9 cellular contexts compared by ENCODE assay signal in the genomic region with DNA sequence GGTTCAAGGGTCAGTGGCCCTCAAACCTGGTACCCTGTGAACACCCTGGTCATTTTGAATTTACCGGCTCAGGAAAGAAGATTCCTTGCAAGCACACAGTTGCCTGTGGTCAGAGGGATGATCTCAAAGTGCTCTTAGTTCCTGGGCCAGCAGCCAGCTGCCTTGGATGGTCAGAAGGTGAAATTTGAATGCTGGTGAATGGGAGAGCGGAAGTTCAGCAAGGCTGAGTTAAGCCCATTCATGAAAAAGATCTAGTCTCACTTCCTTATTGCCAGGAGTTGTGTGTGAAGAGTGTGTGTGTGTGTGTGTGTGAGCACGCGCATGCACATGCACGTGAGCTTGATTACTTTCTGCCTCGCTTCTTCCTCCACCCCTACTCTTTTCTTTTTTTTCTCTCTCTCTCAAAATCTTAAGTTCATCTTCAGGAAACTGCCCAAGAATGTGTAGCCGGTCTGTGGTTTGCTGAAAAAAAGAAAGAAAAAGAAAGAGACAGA.
DNase-seq lines count a peak whose midpoint lies in the region; ATAC-seq and TF ChIP-seq lines count a peak whose summit lies in the region.
"Had no signal": no experiment of that assay in that cellular context is flagged by ENCODE, and none has a peak within 500 bp of the region (broad histone marks: within the 10 kb centered on the region; RNA-seq: fewer than 3 reads in every experiment).

No MANE protein-coding gene starts in this region.

- TF ChIP-seq POLR2A in thyroid gland (IDR thresholded peaks at IDR 0.05): no peak

- H3K9ac ChIP-seq in SK-N-SH: no peak overlapping the region

- peak overlapping the region; percentile 62 to 80 for H3K4me3 Mint-ChIP-seq in CD14-positive monocyte
- peak overlapping the region; percentile 80 for H3K4me3 Mint-ChIP-seq in T-helper 2 cell treated with Interferon-gamma antibody and Interleukin-4, amounts not matched to agents 5 μg/mL and 100 μg/mL, for 36 hours

- H3K9me3 ChIP-seq in thyroid gland (no peaks in the 10 kb centered on the region), SK-N-SH (no peaks in the 10 kb centered on the region)

- ATAC-seq in GM19043 (IDR thresholded peaks at IDR 0.05; ENCODE audit: low read depth, unreplicated experiment): peak; percentile 36
- peak; percentile 38 for ATAC-seq in HG03159 (IDR thresholded peaks at IDR 0.05; ENCODE audit: unreplicated experiment)
- peak; percentile 80 for ATAC-seq in Right ventricle myocardium superior (ENCODE audit: poor library complexity)
- ATAC-seq: HCT116 had no signal

- DNase-seq in CD14-positive monocyte (ENCODE audit: low spot score) (peak; percentile 76), Right ventricle myocardium superior (peak; percentile 77), thyroid gland (peak; percentile 55 to 63), COR-L47 (lab: John Stamatoyannopoulos, UW) (no peak), SK-N-SH (no peak)
- DNase-seq in T-helper 2 cell treated with Interferon-gamma antibody and Interleukin-4, amounts not matched to agents 5 μg/mL and 100 μg/mL, for 36 hours (ENCODE audit: low spot score): peak; percentile 7

- intact Hi-C loops in CD14-positive monocyte (cut with micrococcal nuclease) (loop anchor here in 1 of 2 donors (5.0 kb wide), 1 partner anchor 154 kb away; a partner anchor contains a TSS), Right ventricle myocardium superior (cut with DNase I) (no loop called here), thyroid gland (cut with DNase I) (no loop called here)

- peaks cover 54% of the 10 kb centered on the region for H3K4me1 Mint-ChIP-seq in CD14-positive monocyte
- H3K4me1 Mint-ChIP-seq in T-helper 2 cell treated with Interferon-gamma antibody and Interleukin-4, amounts not matched to agents 5 μg/mL and 100 μg/mL, for 36 hours (ENCODE audit: low read depth): peaks cover 64% of the 10 kb centered on the region

- H3F3A ChIP-seq in SK-N-SH (replicated peaks; ENCODE audit: insufficient read depth): no peaks in the 10 kb centered on the region

- TF ChIP-seq EP300 in SK-N-SH (IDR thresholded peaks at IDR 0.05; ENCODE audit: borderline replicate concordance in 1 of 2, low read depth in 1 of 2, low read length in 1 of 2): no peak

- no peaks in the 10 kb centered on the region for H3K79me2 ChIP-seq in SK-N-SH (ENCODE audit: insufficient read depth)

- TF ChIP-seq CTCF in CD14-positive monocyte (IDR thresholded peaks at IDR 0.05): no peak
- no peak for TF ChIP-seq CTCF in thyroid gland (IDR thresholded peaks at IDR 0.05)
- TF ChIP-seq CTCF in SK-N-SH (IDR thresholded peaks at IDR 0.05): no peak

- no peak overlapping the region for H3K4me2 ChIP-seq in SK-N-SH

- CTCF ChIA-PET in SK-N-SH (lab: Yijun Ruan, JAX): interaction anchor here (0.7 kb wide), 1 partner anchor 23 kb away, joined by 3 read pairs; no protein-coding TSS in a partner anchor

- H3K4me1 ChIP-seq in thyroid gland (peaks cover 4% of the 10 kb centered on the region in 2 donors), SK-N-SH (ENCODE audit: control insufficient read depth in 1 of 2, insufficient read depth in 2 of 2, low read depth in 1 of 2, low read length in 1 of 2) (no peaks in the 10 kb centered on the region)

- H3K36me3 Mint-ChIP-seq in CD14-positive monocyte: no peaks in the 10 kb centered on the region
- H3K36me3 Mint-ChIP-seq in T-helper 2 cell treated with Interferon-gamma antibody and Interleukin-4, amounts not matched to agents 5 μg/mL and 100 μg/mL, for 36 hours (ENCODE audit: low read depth): no peaks in the 10 kb centered on the region

- no peak overlapping the region for H3K27ac ChIP-seq in thyroid gland
- no peak overlapping the region for H3K27ac ChIP-seq in SK-N-SH (ENCODE audit: low read depth in 2 of 2, low read length in 1 of 2)

- H3K9me3 Mint-ChIP-seq in CD14-positive monocyte: peaks cover 0 to 3% (median 0%) of the 10 kb centered on the region in 7 donors
- no peaks in the 10 kb centered on the region for H3K9me3 Mint-ChIP-seq in T-helper 2 cell treated with Interferon-gamma antibody and Interleukin-4, amounts not matched to agents 5 μg/mL and 100 μg/mL, for 36 hours

- no peak for TF ChIP-seq RAD21 in SK-N-SH (IDR thresholded peaks at IDR 0.05; ENCODE audit: low read length)

- H3K36me3 ChIP-seq in thyroid gland: no peaks in the 10 kb centered on the region
- H3K36me3 ChIP-seq in SK-N-SH (replicated peaks in 1 of 2; ENCODE audit: control insufficient read depth in 1 of 2, insufficient read depth in 2 of 2, low read length in 1 of 2): no peaks in the 10 kb centered on the region

- H3K27me3 Mint-ChIP-seq in CD14-positive monocyte (ENCODE audit: low read depth in 3 of 3): peaks cover 27 to 40% (median 32%) of the 10 kb centered on the region in 3 donors
- no peaks in the 10 kb centered on the region for H3K27me3 Mint-ChIP-seq in T-helper 2 cell treated with Interferon-gamma antibody and Interleukin-4, amounts not matched to agents 5 μg/mL and 100 μg/mL, for 36 hours (ENCODE audit: low read depth)

- POLR2A ChIA-PET in SK-N-SH (lab: Yijun Ruan, JAX): no interaction called here

- H3K4me3 ChIP-seq in thyroid gland (replicated peaks in 1 of 3) (no peak overlapping the region), SK-N-SH (ENCODE audit: low read depth in 2 of 2, low read length in 1 of 2) (no peak overlapping the region)

- peak overlapping the region; percentile 51 to 87 (median 78) for H3K27ac Mint-ChIP-seq in CD14-positive monocyte
- H3K27ac Mint-ChIP-seq in T-helper 2 cell treated with Interferon-gamma antibody and Interleukin-4, amounts not matched to agents 5 μg/mL and 100 μg/mL, for 36 hours: peak overlapping the region; percentile 89

- no peak overlapping the region; the same call in 1 of the 2 replicates for H2AFZ ChIP-seq in SK-N-SH (ENCODE audit: low read depth)

- H3K27me3 ChIP-seq in thyroid gland (no peaks in the 10 kb centered on the region), SK-N-SH (ENCODE audit: insufficient read depth) (peaks cover 39% of the 10 kb centered on the region)

- 0 out of 2 replicates have a peak, but pooled peaks cover 4% of the 10 kb centered on the region for H4K20me1 ChIP-seq in SK-N-SH (ENCODE audit: insufficient read depth)

- no peaks in the 10 kb centered on the region for H3K9me2 ChIP-seq in SK-N-SH

- 19 to 21% methylated on average over 7 of the region's 7 CpGs for WGBS in thyroid gland, 2 donors
- 11% methylated on average over 7 of the region's 7 CpGs for WGBS in SK-N-SH (ENCODE audit: low lambda C conversion rate)

TF ChIP-seq in SK-N-SH, 30 proteins besides CTCF, POLR2A, EP300 and RAD21 (continues in another document):
- no peak for TF ChIP-seq YY1 (IDR thresholded peaks at IDR 0.05; ENCODE audit: low read depth)
- TF ChIP-seq, protein P1, sequence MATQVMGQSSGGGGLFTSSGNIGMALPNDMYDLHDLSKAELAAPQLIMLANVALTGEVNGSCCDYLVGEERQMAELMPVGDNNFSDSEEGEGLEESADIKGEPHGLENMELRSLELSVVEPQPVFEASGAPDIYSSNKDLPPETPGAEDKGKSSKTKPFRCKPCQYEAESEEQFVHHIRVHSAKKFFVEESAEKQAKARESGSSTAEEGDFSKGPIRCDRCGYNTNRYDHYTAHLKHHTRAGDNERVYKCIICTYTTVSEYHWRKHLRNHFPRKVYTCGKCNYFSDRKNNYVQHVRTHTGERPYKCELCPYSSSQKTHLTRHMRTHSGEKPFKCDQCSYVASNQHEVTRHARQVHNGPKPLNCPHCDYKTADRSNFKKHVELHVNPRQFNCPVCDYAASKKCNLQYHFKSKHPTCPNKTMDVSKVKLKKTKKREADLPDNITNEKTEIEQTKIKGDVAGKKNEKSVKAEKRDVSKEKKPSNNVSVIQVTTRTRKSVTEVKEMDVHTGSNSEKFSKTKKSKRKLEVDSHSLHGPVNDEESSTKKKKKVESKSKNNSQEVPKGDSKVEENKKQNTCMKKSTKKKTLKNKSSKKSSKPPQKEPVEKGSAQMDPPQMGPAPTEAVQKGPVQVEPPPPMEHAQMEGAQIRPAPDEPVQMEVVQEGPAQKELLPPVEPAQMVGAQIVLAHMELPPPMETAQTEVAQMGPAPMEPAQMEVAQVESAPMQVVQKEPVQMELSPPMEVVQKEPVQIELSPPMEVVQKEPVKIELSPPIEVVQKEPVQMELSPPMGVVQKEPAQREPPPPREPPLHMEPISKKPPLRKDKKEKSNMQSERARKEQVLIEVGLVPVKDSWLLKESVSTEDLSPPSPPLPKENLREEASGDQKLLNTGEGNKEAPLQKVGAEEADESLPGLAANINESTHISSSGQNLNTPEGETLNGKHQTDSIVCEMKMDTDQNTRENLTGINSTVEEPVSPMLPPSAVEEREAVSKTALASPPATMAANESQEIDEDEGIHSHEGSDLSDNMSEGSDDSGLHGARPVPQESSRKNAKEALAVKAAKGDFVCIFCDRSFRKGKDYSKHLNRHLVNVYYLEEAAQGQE (IDR thresholded peaks at IDR 0.05; ENCODE audit: low read depth, low read length): no peak
- TF ChIP-seq RXRA (IDR thresholded peaks at IDR 0.05; ENCODE audit: borderline replicate concordance, low read depth): no peak
- no peak for TF ChIP-seq FOXM1 (IDR thresholded peaks at IDR 0.05; ENCODE audit: low read depth)
- no peak for TF ChIP-seq FOSL2 (IDR thresholded peaks at IDR 0.05; ENCODE audit: borderline replicate concordance, low read depth)
- no peak for TF ChIP-seq EZH2phosphoT487 (IDR thresholded peaks at IDR 0.05; ENCODE audit: borderline replicate concordance, low read depth)
- TF ChIP-seq NFIC (IDR thresholded peaks at IDR 0.05; ENCODE audit: borderline replicate concordance): no peak
- no peak for TF ChIP-seq MXI1 (IDR thresholded peaks at IDR 0.05; ENCODE audit: low read depth, low read length)
- no peak for TF ChIP-seq JUND (IDR thresholded peaks at IDR 0.05)
- TF ChIP-seq FOXJ3 (CRISPR knock-in tag; IDR thresholded peaks at IDR 0.05): no peak
- TF ChIP-seq, protein P2, sequence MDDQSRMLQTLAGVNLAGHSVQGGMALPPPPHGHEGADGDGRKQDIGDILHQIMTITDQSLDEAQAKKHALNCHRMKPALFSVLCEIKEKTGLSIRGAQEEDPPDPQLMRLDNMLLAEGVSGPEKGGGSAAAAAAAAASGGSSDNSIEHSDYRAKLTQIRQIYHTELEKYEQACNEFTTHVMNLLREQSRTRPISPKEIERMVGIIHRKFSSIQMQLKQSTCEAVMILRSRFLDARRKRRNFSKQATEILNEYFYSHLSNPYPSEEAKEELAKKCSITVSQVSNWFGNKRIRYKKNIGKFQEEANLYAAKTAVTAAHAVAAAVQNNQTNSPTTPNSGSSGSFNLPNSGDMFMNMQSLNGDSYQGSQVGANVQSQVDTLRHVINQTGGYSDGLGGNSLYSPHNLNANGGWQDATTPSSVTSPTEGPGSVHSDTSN (IDR thresholded peaks at IDR 0.05): no peak
- TF ChIP-seq, protein P3, sequence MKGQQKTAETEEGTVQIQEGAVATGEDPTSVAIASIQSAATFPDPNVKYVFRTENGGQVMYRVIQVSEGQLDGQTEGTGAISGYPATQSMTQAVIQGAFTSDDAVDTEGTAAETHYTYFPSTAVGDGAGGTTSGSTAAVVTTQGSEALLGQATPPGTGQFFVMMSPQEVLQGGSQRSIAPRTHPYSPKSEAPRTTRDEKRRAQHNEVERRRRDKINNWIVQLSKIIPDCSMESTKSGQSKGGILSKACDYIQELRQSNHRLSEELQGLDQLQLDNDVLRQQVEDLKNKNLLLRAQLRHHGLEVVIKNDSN (IDR thresholded peaks at IDR 0.05; ENCODE audit: borderline replicate concordance, low read depth): no peak
- no peak for TF ChIP-seq SIN3A (IDR thresholded peaks at IDR 0.05; ENCODE audit: borderline replicate concordance, low read depth, low read length)

Comparison
In these comparisons a context has a peak if more than half of its experiments do, and no peak if none do; other contexts are left out.
1. DNase-seq: peak in CD14-positive monocyte (single experiment), T-helper 2 cell treated with Interferon-gamma antibody and Interleukin-4, amounts not matched to agents 5 μg/mL and 100 μg/mL, for 36 hours (single experiment), Right ventricle myocardium superior (single experiment) and thyroid gland (2 of 2); none in COR-L47 (single experiment) and SK-N-SH (single experiment).
2. Peak in every context shown above with its lines, with median percentiles within 50 percentile points of each other: ATAC-seq.